Comparison of ENCODE assay signal across 10 cellular contexts in the genomic region with DNA sequence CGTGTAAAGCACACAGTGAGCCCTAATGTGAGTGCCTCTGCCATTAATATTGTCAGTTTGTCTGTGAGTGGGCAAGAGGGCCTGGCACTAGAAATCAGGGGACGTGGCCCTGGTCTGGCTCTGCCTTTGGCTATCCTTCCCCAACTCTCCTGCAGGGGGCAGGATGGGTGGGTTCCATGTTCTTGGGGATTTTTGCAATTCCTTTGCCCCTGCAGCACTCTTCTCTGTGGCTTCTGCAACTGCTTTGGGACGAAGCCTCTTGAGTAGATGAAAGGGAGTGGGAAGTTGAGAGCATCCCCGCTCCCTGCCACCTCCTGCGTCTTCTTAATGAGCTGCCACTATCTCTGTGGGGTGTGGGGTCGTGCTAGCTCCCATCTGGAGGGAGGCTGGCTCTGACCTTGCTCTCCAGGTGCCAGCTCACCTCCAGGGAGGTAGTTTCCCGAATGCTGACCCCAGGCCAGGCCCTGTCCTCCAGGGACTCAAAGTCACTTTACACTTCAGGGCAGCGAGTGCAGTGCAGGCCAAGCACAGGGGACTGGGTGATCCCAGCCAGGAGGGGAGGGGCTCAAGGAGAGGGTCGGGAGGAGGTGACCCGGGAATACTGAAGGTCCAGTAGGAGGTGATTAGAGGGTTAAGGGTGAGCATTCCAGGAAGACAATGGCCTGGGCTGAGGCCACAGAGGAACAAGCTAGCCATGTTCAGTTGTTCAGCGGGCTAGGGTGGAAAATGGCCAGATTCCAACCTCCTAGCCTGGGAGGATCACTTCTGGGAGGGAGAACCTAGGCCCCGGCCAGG.
DNase-seq lines count a peak whose midpoint lies in the region; ATAC-seq and TF ChIP-seq lines count a peak whose summit lies in the region.
"Had no signal": no experiment of that assay in that cellular context is flagged by ENCODE, and none has a peak within 500 bp of the region (broad histone marks: within the 10 kb centered on the region; RNA-seq: fewer than 3 reads in every experiment).

No MANE protein-coding gene starts in this region.

- DNase-seq in AG09319 (ENCODE audit: extremely low read depth, low read depth) (no peak), GM10266 (ENCODE audit: extremely low spot score) (peak; percentile 36), hepatic stellate cell (ENCODE audit: low spot score) (peak; percentile 26)
- no peak for DNase-seq in effector CD4-positive, alpha-beta T cell
- DNase-seq: activated CD4-positive, alpha-beta T cell treated with anti-CD3 and anti-CD28 coated beads for 1 hour; dorsolateral prefrontal cortex had no signal

- ATAC-seq in SK-N-SH treated with all-trans-retinoic acid at 6 μM for 48 hours (peak; percentile 53; the same call in 1 of the 3 replicates), HG03095 (IDR thresholded peaks at IDR 0.05; ENCODE audit: unreplicated experiment) (no peak), HG02763 (IDR thresholded peaks at IDR 0.05; ENCODE audit: unreplicated experiment) (no peak), GM18517 (IDR thresholded peaks at IDR 0.05; ENCODE audit: unreplicated experiment) (no peak)

- TF ChIP-seq CTCF in AG09319 (IDR thresholded peaks at IDR 0.05; ENCODE audit: low read depth, low read length) (peak; percentile 35), GM10266 (IDR thresholded peaks at IDR 0.05; ENCODE audit: control insufficient read depth, insufficient read depth, low read depth, missing control alignments) (peak; percentile 30)

TF ChIP-seq in SK-N-SH treated with all-trans-retinoic acid at 6 μM for 48 hours, 23 proteins besides CTCF, POLR2A, EP300 and RAD21:
- TF ChIP-seq ZNF70 (CRISPR knock-in tag; IDR thresholded peaks at IDR 0.05) (no peak), GLIS3 (CRISPR knock-in tag; IDR thresholded peaks at IDR 0.05) (no peak), ZNF8 (CRISPR knock-in tag; IDR thresholded peaks at IDR 0.05) (no peak), TCF4 (CRISPR knock-in tag; IDR thresholded peaks at IDR 0.05; ENCODE audit: borderline replicate concordance) (no peak), ARNTL (CRISPR knock-in tag; IDR thresholded peaks at IDR 0.05; ENCODE audit: borderline replicate concordance, low read depth) (no peak), ZC3H10 (CRISPR knock-in tag; IDR thresholded peaks at IDR 0.05) (no peak)
- TF ChIP-seq, protein P1, sequence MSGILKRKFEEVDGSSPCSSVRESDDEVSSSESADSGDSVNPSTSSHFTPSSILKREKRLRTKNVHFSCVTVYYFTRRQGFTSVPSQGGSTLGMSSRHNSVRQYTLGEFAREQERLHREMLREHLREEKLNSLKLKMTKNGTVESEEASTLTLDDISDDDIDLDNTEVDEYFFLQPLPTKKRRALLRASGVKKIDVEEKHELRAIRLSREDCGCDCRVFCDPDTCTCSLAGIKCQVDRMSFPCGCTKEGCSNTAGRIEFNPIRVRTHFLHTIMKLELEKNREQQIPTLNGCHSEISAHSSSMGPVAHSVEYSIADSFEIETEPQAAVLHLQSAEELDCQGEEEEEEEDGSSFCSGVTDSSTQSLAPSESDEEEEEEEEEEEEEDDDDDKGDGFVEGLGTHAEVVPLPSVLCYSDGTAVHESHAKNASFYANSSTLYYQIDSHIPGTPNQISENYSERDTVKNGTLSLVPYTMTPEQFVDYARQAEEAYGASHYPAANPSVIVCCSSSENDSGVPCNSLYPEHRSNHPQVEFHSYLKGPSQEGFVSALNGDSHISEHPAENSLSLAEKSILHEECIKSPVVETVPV (CRISPR knock-in tag; IDR thresholded peaks at IDR 0.05) = no peak

Comparison
In these comparisons a context has a peak if more than half of its experiments do, and no peak if none do; other contexts are left out.
1. DNase-seq: peak in GM10266 (single experiment) and hepatic stellate cell (single experiment); none in AG09319 (single experiment) and effector CD4-positive, alpha-beta T cell (single experiment).